8 cellular contexts compared by ENCODE assay signal in the genomic region with DNA sequence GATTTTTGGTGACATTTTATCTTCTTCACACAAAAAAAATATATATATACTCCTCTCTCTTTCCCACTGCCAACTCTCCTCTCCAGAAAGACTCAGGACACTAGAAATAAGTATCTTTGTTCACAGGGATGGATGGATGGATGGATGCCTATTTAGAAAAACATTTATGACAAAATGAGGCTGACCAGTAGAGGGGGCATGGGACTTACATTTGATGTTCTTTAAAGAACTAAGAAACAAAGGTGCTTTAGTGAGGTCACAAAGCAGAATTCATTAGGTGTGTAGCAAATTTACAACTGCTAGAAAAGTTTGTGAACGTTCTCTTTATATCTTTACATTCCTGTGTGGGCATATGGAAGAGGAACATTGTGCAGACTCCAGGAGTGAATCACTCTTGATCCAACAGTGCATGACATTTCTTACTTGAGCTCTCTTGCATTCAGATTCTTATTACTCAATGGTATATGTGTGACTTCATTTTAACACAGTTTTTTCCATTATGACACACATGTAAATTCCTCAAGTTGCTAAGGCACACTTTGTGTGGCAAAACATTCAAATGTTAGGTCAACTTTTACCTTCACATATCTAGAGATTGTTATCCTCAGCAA. TPM values are rescaled to one million over a fixed set of nuclear protein-coding genes. Genes with fewer than 3 reads are reported as not detected.
A peak's percentile ranks its signal among the peaks of the same experiment; 100 is the strongest.
DNase-seq lines count a peak whose midpoint lies in the region; ATAC-seq, FAIRE-seq and TF ChIP-seq lines count a peak whose summit lies in the region.

No MANE protein-coding gene starts in this region.

- no peak for TF ChIP-seq POLR2A in NB4 (IDR thresholded peaks at IDR 0.05; ENCODE audit: extremely low read depth, insufficient read length)

- FAIRE-seq in A204.1 (lab: Jason Lieb, UNC) = peak; percentile 89

- ATAC-seq in HG02571 (IDR thresholded peaks at IDR 0.05; ENCODE audit: unreplicated experiment) = no peak
- no peak for ATAC-seq in HG02588 (IDR thresholded peaks at IDR 0.05; ENCODE audit: unreplicated experiment)

- DNase-seq in ELR (ENCODE audit: low read depth) (peak; percentile 74), NB4 (ENCODE audit: low read depth) (peak; percentile 67), T-helper 22 cell (ENCODE audit: low read depth) (peak; percentile 11), myocyte (ENCODE audit: low read depth) (peak; percentile 52)
- DNase-seq in effector CD8-positive, alpha-beta T cell (lab: John Stamatoyannopoulos, UW) = peak; percentile 19

- H3K4me3 ChIP-seq in NB4 (ENCODE audit: low read depth, low read length) = no peak overlapping the region

- TF ChIP-seq CTCF in NB4 (IDR thresholded peaks at IDR 0.05; ENCODE audit: low read depth, low read length) = peak; percentile 50

RNA-seq across cellular contexts. Expression of gene SIK2, which starts 15.8 kb away (rescaled TPM):
- 12.8 and 13.3 TPM in 2 replicates for total RNA-seq in myocyte
- 8.9 TPM for polyA plus RNA-seq in myocyte (2012)

RNA-seq across cellular contexts. Expression of gene LAYN, which starts 45.9 kb away (rescaled TPM):
- total RNA-seq in myocyte = 15.0 and 28.3 TPM in 2 replicates
- 45.6 TPM for polyA plus RNA-seq in myocyte (2012)

Comparison
In these comparisons a context has a peak if more than half of its experiments do, and no peak if none do; other contexts are left out.
1. DNase-seq: peak in every context shown above with its lines; median percentile 74 in ELR; 67 in NB4; 52 in myocyte; 19 in effector CD8-positive, alpha-beta T cell; 11 in T-helper 22 cell.